ENCODE assay signal across 2 cellular contexts in genomic region chr12:4867384-4867783, GRCh38.
TF ChIP-seq lines count a peak whose summit lies in the region.

No MANE protein-coding gene starts in this region.

TF ChIP-seq in SK-N-SH, 30 proteins besides CTCF, POLR2A, EP300 and RAD21 (continued from another document):
- TF ChIP-seq REST (IDR thresholded peaks at IDR 0.05; ENCODE audit: low read depth, low read length) (no peak), TCF12 (IDR thresholded peaks at IDR 0.05) (no peak), JUND (IDR thresholded peaks at IDR 0.05) (no peak), GABPA (IDR thresholded peaks at IDR 0.05; ENCODE audit: low read depth) (no peak), ELF1 (IDR thresholded peaks at IDR 0.05) (no peak), USF2 (IDR thresholded peaks at IDR 0.05; ENCODE audit: borderline replicate concordance, low read depth, low read length) (no peak), FOXJ3 (CRISPR knock-in tag; IDR thresholded peaks at IDR 0.05) (no peak), USF1 (IDR thresholded peaks at IDR 0.05; ENCODE audit: borderline replicate concordance, low read depth) (no peak), NFIC (IDR thresholded peaks at IDR 0.05; ENCODE audit: borderline replicate concordance) (no peak)

TF ChIP-seq in SK-N-SH treated with all-trans-retinoic acid at 6 μM for 48 hours, 23 proteins besides CTCF, POLR2A, EP300 and RAD21 (continued from another document):
- TF ChIP-seq TOX (CRISPR knock-in tag; IDR thresholded peaks at IDR 0.05; ENCODE audit: borderline replicate concordance), result no peak
- TF ChIP-seq PPARA (CRISPR knock-in tag; IDR thresholded peaks at IDR 0.05; ENCODE audit: borderline replicate concordance), result no peak
- TF ChIP-seq POU6F1 (CRISPR knock-in tag; IDR thresholded peaks at IDR 0.05; ENCODE audit: borderline replicate concordance, low read depth), result no peak
- no peak for TF ChIP-seq TCF4 (CRISPR knock-in tag; IDR thresholded peaks at IDR 0.05; ENCODE audit: borderline replicate concordance)
- TF ChIP-seq ZFP30 (CRISPR knock-in tag; IDR thresholded peaks at IDR 0.05), result no peak
- no peak for TF ChIP-seq TSHZ2 (CRISPR knock-in tag; IDR thresholded peaks at IDR 0.05)
- TF ChIP-seq PATZ1 (CRISPR knock-in tag; IDR thresholded peaks at IDR 0.05; ENCODE audit: borderline replicate concordance), result no peak
